Comparison of ENCODE assay signal across 8 cellular contexts in the genomic region with DNA sequence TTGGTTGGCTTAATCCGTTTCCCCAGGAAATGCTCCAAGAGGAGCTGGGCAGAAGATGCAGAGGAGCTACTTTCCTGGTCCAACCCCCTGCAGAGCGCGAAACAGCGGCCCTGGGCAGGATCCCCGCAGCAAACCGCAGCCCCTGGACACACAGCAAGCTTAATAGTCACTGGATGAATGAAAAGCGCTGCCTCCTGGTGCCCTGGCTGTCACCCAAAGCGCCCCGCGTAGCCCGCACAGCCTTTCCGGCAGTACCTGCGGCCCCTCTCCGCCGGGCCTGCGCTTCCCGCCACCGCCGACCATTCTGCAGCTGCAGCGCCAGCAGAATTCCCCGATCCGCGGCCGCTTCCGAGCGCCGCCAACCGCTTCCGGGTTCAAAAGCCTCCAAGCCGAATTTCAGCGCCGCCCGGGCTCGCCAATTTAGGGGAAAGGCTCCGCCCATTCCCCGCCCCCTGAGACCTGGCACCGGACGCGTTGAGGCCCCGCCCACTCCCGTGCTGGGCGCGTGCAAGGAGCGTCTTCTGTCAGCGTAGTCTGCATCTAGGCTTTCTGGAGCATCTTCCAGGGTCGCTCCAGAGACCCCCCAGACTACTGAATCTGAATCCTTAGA. TPM values are rescaled to one million over a fixed set of nuclear protein-coding genes. Genes with fewer than 3 reads are reported as not detected.
DNase-seq lines count a peak whose midpoint lies in the region; ATAC-seq and TF ChIP-seq lines count a peak whose summit lies in the region.

HPF1 (minus strand) TSS at position 370 of the 610 bp plus-strand sequence; CDS start at position 303, 67 bp downstream.

- DNase-seq in A673 (ENCODE audit: low spot score) (peak; percentile 96), NCI-H2171 treated with DMSO at 0.1 percent for 48 hours (lab: John Stamatoyannopoulos, UW) (peak; percentile 84), breast epithelium (ENCODE audit: low spot score in 2 of 2) (peak; percentile 81 to 89)

- H3K27ac ChIP-seq in A673 (ENCODE audit: low read depth, low read length, poor library complexity, severe bottlenecking) (peak within 1 kb of the TSS; percentile 72), VCaP (peak within 1 kb of the TSS; percentile 81), breast epithelium (peak within 1 kb of the TSS; percentile 61 to 83), iPS-18a (ENCODE audit: low read length) (peak within 1 kb of the TSS; percentile 51), skin epidermis (peak within 1 kb of the TSS in 18 of 21 experiments; percentile 1 to 88 (median 74))

- peaks cover 15% of the 10 kb centered on the region for H3K4me1 ChIP-seq in A673 (ENCODE audit: insufficient read depth, low read length, poor library complexity, severe bottlenecking)
- peaks cover 0 to 9% of the 10 kb centered on the region in 2 donors for H3K4me1 ChIP-seq in breast epithelium
- peaks cover 9% of the 10 kb centered on the region for H3K4me1 ChIP-seq in iPS-18a (ENCODE audit: control insufficient read depth, low read depth, low read length)

- peaks cover 8% of the 10 kb centered on the region for H3K36me3 ChIP-seq in A673 (ENCODE audit: insufficient read depth, low read length, poor library complexity, severe bottlenecking)
- H3K36me3 ChIP-seq in breast epithelium: no peaks in the 10 kb centered on the region
- no peaks in the 10 kb centered on the region for H3K36me3 ChIP-seq in iPS-18a (ENCODE audit: control insufficient read depth, low read depth, low read length)

- H3K4me3 ChIP-seq in A673 (ENCODE audit: low read depth, low read length, poor library complexity, severe bottlenecking) (peak within 1 kb of the TSS; percentile 66), breast epithelium (peak within 1 kb of the TSS; percentile 78 to 90 (median 79)), iPS-18a (ENCODE audit: low read length) (peak within 1 kb of the TSS; percentile 82), skin epidermis (peak within 1 kb of the TSS; percentile 46 to 82 (median 77))

- TF ChIP-seq POLR2A in breast epithelium (IDR thresholded peaks at IDR 0.05): no peak

- CTCF ChIA-PET in A673 (lab: Charles Lee): interaction anchor here (0.5 to 1.0 kb wide), 2 partner anchors 144 to 290 kb away, joined by 3 read pairs; no protein-coding TSS in a partner anchor

- ATAC-seq in GM18867 (IDR thresholded peaks at IDR 0.05; ENCODE audit: unreplicated experiment): peak; percentile 96
- ATAC-seq in HG03103 (IDR thresholded peaks at IDR 0.05; ENCODE audit: low read depth, unreplicated experiment): peak; percentile 93

- intact Hi-C loops in A673 (cut with micrococcal nuclease; ENCODE audit: unreplicated experiment) (loop anchor here (10.0 kb wide), 1 partner anchor 143 kb away; the partner anchor contains the start of gene NEK1), breast epithelium (cut with DNase I; ENCODE audit: low total_unique reads) (no loop called here)

- POLR2A ChIA-PET in A673 (lab: Charles Lee; ENCODE audit: low non-redundant PET): no interaction called here

- no TSS peak for BruUV-seq in A673 (replicated peaks; lab: Mats Ljungman, UMichigan)

- H3K9me3 ChIP-seq in A673 (ENCODE audit: low read depth, low read length, poor library complexity, severe bottlenecking): no peaks in the 10 kb centered on the region
- no peaks in the 10 kb centered on the region for H3K9me3 ChIP-seq in breast epithelium
- no peaks in the 10 kb centered on the region for H3K9me3 ChIP-seq in iPS-18a (ENCODE audit: control insufficient read depth, low read depth, low read length)

- H3K27me3 ChIP-seq in A673 (replicated peaks; ENCODE audit: insufficient read depth, low read depth, low read length, poor library complexity) (no peaks in the 10 kb centered on the region), breast epithelium (no peaks in the 10 kb centered on the region), iPS-18a (ENCODE audit: control insufficient read depth, insufficient read depth, low read length) (no peaks in the 10 kb centered on the region)

- peak within 1 kb of the TSS; percentile 85 for H3K9ac ChIP-seq in iPS-18a (ENCODE audit: low read length)

- no peak for TF ChIP-seq CTCF in A673 (conservative IDR thresholded peaks at IDR 0.05; ENCODE audit: low read depth, low read length)
- no peak for TF ChIP-seq CTCF in VCaP (conservative IDR thresholded peaks at IDR 0.05)
- no peak for TF ChIP-seq CTCF in breast epithelium (IDR thresholded peaks at IDR 0.05)

RNA-seq across cellular contexts. Expression of gene HPF1, which starts in this region (rescaled TPM):
- total RNA-seq in A673 (2021): 54.4 and 57.0 TPM in 2 replicates
- 10 to 100 TPM; 20.0 to 28.1 (median 27.5) TPM for total RNA-seq in breast epithelium

Comparison
In these comparisons a context has a peak if more than half of its experiments do, and no peak if none do; other contexts are left out.
1. Peak in every context shown above with its lines: DNase-seq, ATAC-seq, H3K4me3 ChIP-seq and H3K27ac ChIP-seq.